In the genomic region with DNA sequence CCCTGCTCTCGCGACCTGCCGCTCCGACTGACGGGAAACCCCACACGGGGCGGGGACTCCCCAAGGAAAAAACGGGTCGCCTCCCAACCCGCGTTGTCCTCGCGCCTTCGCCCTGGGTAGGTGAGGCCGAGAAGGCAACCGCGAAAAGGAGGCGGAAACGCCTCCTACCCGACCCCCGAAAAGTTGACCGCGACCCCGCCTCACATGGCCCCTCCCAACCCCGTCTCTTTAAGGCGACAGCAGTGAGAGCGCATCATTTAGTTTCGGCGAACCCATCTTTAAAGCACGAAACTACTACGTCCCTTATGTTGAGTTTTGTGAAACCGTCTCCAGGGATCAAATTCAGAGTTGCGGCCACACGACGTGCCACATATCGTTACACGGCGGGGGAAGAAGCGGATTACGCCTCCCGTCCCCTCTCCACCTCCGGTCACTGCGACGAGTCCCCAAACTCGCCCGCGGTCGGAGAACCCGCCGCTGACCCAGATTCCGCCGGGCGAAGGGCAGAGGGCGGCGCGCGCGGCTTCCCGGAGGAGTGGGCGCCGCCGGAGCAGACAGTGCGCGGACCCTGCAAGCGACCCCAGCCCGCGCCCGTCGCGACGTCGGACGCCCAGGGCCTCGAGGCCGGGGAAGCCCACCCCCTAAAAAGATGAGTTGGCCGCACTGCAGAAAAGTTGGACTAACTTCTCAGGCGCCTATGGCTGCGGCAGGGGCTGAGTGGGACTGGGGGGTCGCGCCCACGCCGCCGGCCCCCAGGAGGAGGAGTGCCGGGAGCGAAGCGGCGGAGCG, we compare ENCODE assay signal across 8 cellular contexts. TPM values are rescaled to one million over a fixed set of nuclear protein-coding genes. Genes with fewer than 3 reads are reported as not detected.
DNase-seq lines count a peak whose midpoint lies in the region; ATAC-seq and TF ChIP-seq lines count a peak whose summit lies in the region.

No MANE protein-coding gene starts in this region.

- no peaks in the 10 kb centered on the region for H3K27me3 ChIP-seq in HUES64 (ENCODE audit: insufficient read depth, low read length)
- H3K27me3 ChIP-seq in testis = no peaks in the 10 kb centered on the region

- peaks cover 19% of the 10 kb centered on the region for H3K4me1 ChIP-seq in HUES64 (ENCODE audit: insufficient read depth, low read length)
- peaks cover 10% of the 10 kb centered on the region for H3K4me1 ChIP-seq in testis

- no peak for TF ChIP-seq POLR2A in testis (IDR thresholded peaks at IDR 0.05)

- intact Hi-C loops in testis (cut with DNase I; ENCODE audit: low total_unique reads) = no loop called here

- peaks cover 22% of the 10 kb centered on the region for H3K36me3 ChIP-seq in HUES64 (ENCODE audit: insufficient read depth, low read length)
- H3K36me3 ChIP-seq in testis (ENCODE audit: low read depth, missing control alignments) = no peaks in the 10 kb centered on the region

- DNase-seq in D341Med (ENCODE audit: low spot score) (peak; percentile 77), SIG-M5 treated with dmso at 0.1 percent for 504 hours (lab: John Stamatoyannopoulos, UW; ENCODE audit: unreplicated experiment) (peak; percentile 90), germinal center (ENCODE audit: low spot score) (peak; percentile 82), omental fat pad (ENCODE audit: low spot score) (peak; percentile 42), testis (peak; percentile 83)
- peak; percentile 87 for DNase-seq in activated gamma-delta T cell treated with anti-CD3 and anti-CD28 coated beads, Interleukin-2, amount 50 U/mL, for 16 hours (ENCODE audit: low read depth)

- ATAC-seq in GM21381 (IDR thresholded peaks at IDR 0.05; ENCODE audit: unreplicated experiment) (peak; percentile 49), omental fat pad (ENCODE audit: low FRiP score) (peak; percentile 55)

- peak overlapping the region; percentile 97 for H3K9ac ChIP-seq in HUES64 (ENCODE audit: low read depth, low read length)

- peak overlapping the region; percentile 91 for H3K27ac ChIP-seq in HUES64 (ENCODE audit: low read depth, low read length)
- H3K27ac ChIP-seq in testis = peak overlapping the region; percentile 96 to 98

- H3K4me3 ChIP-seq in HUES64 (ENCODE audit: low read length) (peak overlapping the region; percentile 92), testis (peak overlapping the region; percentile 62 to 98)

- WGBS in HUES64 = under 1% methylated on average over 88 of the region's 88 CpGs
- WGBS in testis, 2 donors = 0% methylated on average over 14 to 84 of the region's 88 CpGs

- no peaks in the 10 kb centered on the region for H3K9me3 ChIP-seq in HUES64 (ENCODE audit: insufficient read depth, low read depth, low read length)
- no peaks in the 10 kb centered on the region for H3K9me3 ChIP-seq in testis

- TF ChIP-seq CTCF in omental fat pad (IDR thresholded peaks at IDR 0.05) (no peak), testis (IDR thresholded peaks at IDR 0.05) (no peak)

RNA-seq across cellular contexts. Expression of gene ANP32E, which starts 1.1 kb away (rescaled TPM):
- polyA plus RNA-seq in HUES64 (2013, experiment 1 of 2) = 105 TPM
- polyA plus RNA-seq in HUES64 (2013, experiment 2 of 2) = 114 TPM
- total RNA-seq in omental fat pad (10 to 100 TPM in 3 of 4 donors, 1 to 10 TPM in 1; 8.7 to 20.2 (median 13.8) TPM), testis (10 to 100 TPM in 1 of 2 donors, 1 to 10 TPM in 1; 8.9 to 10.5 TPM)
- 11.8 TPM for polyA plus RNA-seq in testis (ENCODE audit: insufficient read depth, low read depth, low replicate concordance)

RNA-seq across cellular contexts. Expression of gene CA14, which starts 22.7 kb away (rescaled TPM):
- 47.4 TPM for polyA plus RNA-seq in HUES64 (2013, experiment 1 of 2)
- polyA plus RNA-seq in HUES64 (2013, experiment 2 of 2) = 57.2 TPM
- not detected for total RNA-seq in omental fat pad
- under 1 TPM in 1 of 2 donors, not detected in 1; 0.25 TPM for total RNA-seq in testis
- polyA plus RNA-seq in testis (ENCODE audit: insufficient read depth, low read depth, low replicate concordance) = 0.98 TPM

RNA-seq across cellular contexts. Expression of gene APH1A, which starts 34.0 kb away (rescaled TPM):
- 78.7 TPM for polyA plus RNA-seq in HUES64 (2013, experiment 1 of 2)
- 81.8 TPM for polyA plus RNA-seq in HUES64 (2013, experiment 2 of 2)
- total RNA-seq in omental fat pad (100 to 1,000 TPM in 1 of 4 donors, 10 to 100 TPM in 3; 90.1 to 101 (median 95.2) TPM), testis (100 to 1,000 TPM in 1 of 2 donors, 10 to 100 TPM in 1; 64.0 to 102 TPM)
- polyA plus RNA-seq in testis (ENCODE audit: insufficient read depth, low read depth, low replicate concordance) = 86.2 TPM

RNA-seq across cellular contexts. Expression of gene C1orf54, which starts 37.7 kb away (rescaled TPM):
- polyA plus RNA-seq in HUES64 (2013, experiment 1 of 2) = 15.6 TPM
- polyA plus RNA-seq in HUES64 (2013, experiment 2 of 2) = 21.0 TPM
- 10 to 100 TPM in 2 of 4 donors, 1 to 10 TPM in 2; 5.8 to 12.0 (median 10.1) TPM for total RNA-seq in omental fat pad
- 1 to 10 TPM; 2.9 to 7.0 TPM for total RNA-seq in testis
- 23.7 TPM for polyA plus RNA-seq in testis (ENCODE audit: insufficient read depth, low read depth, low replicate concordance)

RNA-seq across cellular contexts. Expression of gene CIART, which starts 47.5 kb away (rescaled TPM):
- polyA plus RNA-seq in HUES64 (2013, experiment 1 of 2) = 7.2 TPM
- polyA plus RNA-seq in HUES64 (2013, experiment 2 of 2) = 8.2 TPM
- total RNA-seq in omental fat pad = 1 to 10 TPM in 3 of 4 donors, under 1 TPM in 1; 0.75 to 5.5 (median 2.2) TPM
- total RNA-seq in testis = 10 to 100 TPM; 10.3 to 10.6 TPM
- 11.8 TPM for polyA plus RNA-seq in testis (ENCODE audit: insufficient read depth, low read depth, low replicate concordance)

Comparison
In these comparisons a context has a peak if more than half of its experiments do, and no peak if none do; other contexts are left out.
1. Peak in every context shown above with its lines: DNase-seq, ATAC-seq, H3K4me3 ChIP-seq and H3K27ac ChIP-seq.